Comparison of ENCODE assay signal across 9 cellular contexts in genomic region chr4:2413821-2414610, GRCh38. TPM values are rescaled to one million over a fixed set of nuclear protein-coding genes. Genes with fewer than 3 reads are reported as not detected.
DNase-seq lines count a peak whose midpoint lies in the region; ATAC-seq and TF ChIP-seq lines count a peak whose summit lies in the region.
"Had no signal": no experiment of that assay in that cellular context is flagged by ENCODE, and none has a peak within 500 bp of the region (broad histone marks: within the 10 kb centered on the region; RNA-seq: fewer than 3 reads in every experiment).

No MANE protein-coding gene starts in this region.

- H3K9me3 Mint-ChIP-seq in Calu3 (ENCODE audit: low read depth, unreplicated experiment), result no peaks in the 10 kb centered on the region
- no peaks in the 10 kb centered on the region for H3K9me3 Mint-ChIP-seq in central memory CD8-positive, alpha-beta T cell

- H3K4me1 ChIP-seq in osteoblast (ENCODE audit: insufficient read depth, low read length), result peaks cover 20% of the 10 kb centered on the region

- peak overlapping the region; percentile 20 for H3K27ac Mint-ChIP-seq in Calu3 (ENCODE audit: unreplicated experiment)
- H3K27ac Mint-ChIP-seq in central memory CD8-positive, alpha-beta T cell (ENCODE audit: low read depth), result peak overlapping the region; percentile 98

- peaks cover 7% of the 10 kb centered on the region for H3K36me3 Mint-ChIP-seq in Calu3 (ENCODE audit: insufficient read depth, unreplicated experiment)
- H3K36me3 Mint-ChIP-seq in central memory CD8-positive, alpha-beta T cell (ENCODE audit: insufficient read depth), result peaks cover 39% of the 10 kb centered on the region

- no peaks in the 10 kb centered on the region for H3K36me3 ChIP-seq in osteoblast (ENCODE audit: insufficient read depth, low read length)

- H2AFZ ChIP-seq in osteoblast (ENCODE audit: low read length), result peak overlapping the region; percentile 98

- peak overlapping the region; percentile 86 for H3K4me2 ChIP-seq in osteoblast (ENCODE audit: insufficient read depth, low read length)

- no TSS peak for BruUV-seq in Calu3 (replicated peaks; lab: Mats Ljungman, UMichigan)

- TF ChIP-seq CTCF in Calu3 (IDR thresholded peaks at IDR 0.05; ENCODE audit: unreplicated experiment) (no peak), osteoblast (IDR thresholded peaks at IDR 0.05; ENCODE audit: extremely low read depth, low read depth, low read length) (no peak), GM10266 (IDR thresholded peaks at IDR 0.05; ENCODE audit: control insufficient read depth, insufficient read depth, low read depth, missing control alignments) (no peak)

- peaks cover 34% of the 10 kb centered on the region for H3K27me3 Mint-ChIP-seq in Calu3 (ENCODE audit: unreplicated experiment)
- no peaks in the 10 kb centered on the region for H3K27me3 Mint-ChIP-seq in central memory CD8-positive, alpha-beta T cell

- CTCF ChIA-PET in Calu3 (lab: Charles Lee), result interaction anchor here (1.2 kb wide), 1 partner anchor 172 kb away, joined by 6 read pairs; the partner anchor contains the start of genes HAUS3 and POLN

- no peak for ATAC-seq in central memory CD8-positive, alpha-beta T cell (replicated peaks; ENCODE audit: extremely low read depth, poor library complexity, severe bottlenecking)
- no peak for ATAC-seq in HG02973 (IDR thresholded peaks at IDR 0.05; ENCODE audit: unreplicated experiment)
- ATAC-seq in HG03520 (IDR thresholded peaks at IDR 0.05; ENCODE audit: unreplicated experiment), result no peak

- no peaks in the 10 kb centered on the region for H3K9me3 ChIP-seq in osteoblast (ENCODE audit: low read depth, low read length)

- peaks cover 31% of the 10 kb centered on the region for H3K27me3 ChIP-seq in osteoblast (ENCODE audit: insufficient read depth, low read length)

- intact Hi-C loops in Calu3 (cut with micrococcal nuclease; ENCODE audit: unreplicated experiment), result no loop called here

- peaks cover 22% of the 10 kb centered on the region for H3K4me1 Mint-ChIP-seq in Calu3 (ENCODE audit: low read depth, unreplicated experiment)
- peaks cover 65% of the 10 kb centered on the region for H3K4me1 Mint-ChIP-seq in central memory CD8-positive, alpha-beta T cell

- no peaks in the 10 kb centered on the region for H4K20me1 ChIP-seq in osteoblast (ENCODE audit: insufficient read depth, low read length)

- peak overlapping the region; percentile 81 for H3K27ac ChIP-seq in osteoblast (ENCODE audit: low read depth, low read length)

- H3K79me2 ChIP-seq in osteoblast (ENCODE audit: insufficient read depth, low read length), result no peaks in the 10 kb centered on the region

- no peak overlapping the region for H3K4me3 Mint-ChIP-seq in Calu3 (ENCODE audit: low read depth, unreplicated experiment)
- peak overlapping the region; percentile 78 for H3K4me3 Mint-ChIP-seq in central memory CD8-positive, alpha-beta T cell

- DNase-seq in Calu3 (no peak), RKO (ENCODE audit: low spot score) (peak; percentile 16), osteoblast (ENCODE audit: insufficient read length, low spot score, missing footprints) (peak; percentile 76), GM10266 (ENCODE audit: extremely low spot score) (no peak), midbrain (lab: John Stamatoyannopoulos, UW) (no peak)
- peak in 1 of 2 donors; percentile 28 for DNase-seq in central memory CD8-positive, alpha-beta T cell (ENCODE audit: low spot score in 2 of 2)

- H3K4me3 ChIP-seq in osteoblast (ENCODE audit: insufficient read depth, low read length), result no peak overlapping the region

RNA-seq across cellular contexts. Expression of gene ZFYVE28, which starts 4.4 kb away (rescaled TPM):
- total RNA-seq in Calu3 (2022) (1.2 and 2.4 TPM in 2 replicates), osteoblast (9.7 and 10.5 TPM in 2 replicates)

RNA-seq across cellular contexts. Expression of gene CFAP99, which starts 4.7 kb away (rescaled TPM):
- total RNA-seq in Calu3 (2022) (0.32 TPM in 1 of 2 replicates, not detected in the other), osteoblast (under 0.01 TPM in 2 replicates)
- total RNA-seq: epithelial cell of proximal tubule had no signal

RNA-seq across cellular contexts. Expression of gene RNF4, which starts 54.9 kb away (rescaled TPM):
- total RNA-seq in Calu3 (2022) (45.6 and 55.6 TPM in 2 replicates), osteoblast (68.8 and 76.0 TPM in 2 replicates)

Comparison
In these comparisons a context has a peak if more than half of its experiments do, and no peak if none do; other contexts are left out.
1. DNase-seq: peak in RKO (single experiment) and osteoblast (single experiment); none in Calu3 (single experiment), GM10266 (single experiment) and midbrain (single experiment).